Comparison of ENCODE assay signal across 29 cellular contexts in genomic region chr2:98903064-98903355, GRCh38. TPM values are rescaled to one million over a fixed set of nuclear protein-coding genes. Genes with fewer than 3 reads are reported as not detected.
"Had no signal": no experiment of that assay in that cellular context is flagged by ENCODE, and none has a peak within 500 bp of the region (broad histone marks: within the 10 kb centered on the region; RNA-seq: fewer than 3 reads in every experiment).

No MANE protein-coding gene starts in this region.

- H3K36me3 ChIP-seq: adrenal gland, cardiac muscle cell, colonic mucosa, left ventricle myocardium inferior, sigmoid colon, thoracic aorta had no signal

- H3K4me1 Mint-ChIP-seq: activated B cell treated with CpG ODN at 0.5 μM for 24 hours; activated naive CD8-positive, alpha-beta T cell treated with anti-CD3 and anti-CD28 coated beads for 36 hours; stimulated activated effector memory CD8-positive, alpha-beta T cell treated with anti-CD3 and anti-CD28 coated beads, Interleukin-12 subunit alpha, Interleukin-12 subunit beta, amount 100 ng/mL, for 72 hours had no signal

- H3K36me3 Mint-ChIP-seq: activated naive CD8-positive, alpha-beta T cell treated with anti-CD3 and anti-CD28 coated beads for 36 hours; stimulated activated effector memory CD8-positive, alpha-beta T cell treated with anti-CD3 and anti-CD28 coated beads, Interleukin-12 subunit alpha, Interleukin-12 subunit beta, amount 100 ng/mL, for 72 hours had no signal

- DNase-seq: activated B cell treated with CpG ODN at 0.5 μM for 24 hours; activated CD4-positive, alpha-beta T cell treated with anti-CD3 and anti-CD28 coated beads, Interleukin-2, amount 50 U/mL, for 1 hour; activated CD8-positive, alpha-beta T cell treated with anti-CD3 and anti-CD28 coated beads for 36 hours; activated naive CD4-positive, alpha-beta T cell treated with anti-CD3 and anti-CD28 coated beads for 36 hours; activated naive CD8-positive, alpha-beta T cell treated with anti-CD3 and anti-CD28 coated beads for 36 hours; aorta; body of pancreas; cerebellar nuclear complex; colonic mucosa; effector CD8-positive, alpha-beta T cell; foreskin fibroblast; hippocampal formation; left ventricle myocardium inferior; occipital lobe; retina; sigmoid colon; small intestine; stimulated activated CD4-positive, alpha-beta T cell treated with anti-CD3 and anti-CD28 coated beads, Interleukin-4, amount 100 ng/mL, for 24 hours; T-helper 1 cell; trophoblast cell had no signal

- H3K9me3 Mint-ChIP-seq: activated CD8-positive, alpha-beta T cell treated with anti-CD3 and anti-CD28 coated beads for 36 hours; activated naive CD4-positive, alpha-beta T cell treated with anti-CD3 and anti-CD28 coated beads for 36 hours; activated naive CD8-positive, alpha-beta T cell treated with anti-CD3 and anti-CD28 coated beads for 36 hours; neural crest cell; stimulated activated effector memory CD8-positive, alpha-beta T cell treated with anti-CD3 and anti-CD28 coated beads, Interleukin-12 subunit alpha, Interleukin-12 subunit beta, amount 100 ng/mL, for 72 hours; stimulated activated naive CD8-positive, alpha-beta T cell treated with anti-CD3 and anti-CD28 coated beads, Interleukin-15, Interleukin-2, amounts not matched to agents 100 ng/mL and 50 ng/mL, for 24 hours; T-helper 2 cell treated with Interferon-gamma antibody and Interleukin-4, amounts not matched to agents 5 μg/mL and 100 μg/mL, for 36 hours had no signal

- H3K4me1 ChIP-seq: adrenal gland, colonic mucosa, left ventricle myocardium inferior, sigmoid colon had no signal

- H3K4me3 ChIP-seq: adrenal gland, body of pancreas, cardiac muscle cell, colonic mucosa, left ventricle myocardium inferior, lung, sigmoid colon, thoracic aorta had no signal

- H3K27ac Mint-ChIP-seq: activated B cell treated with CpG ODN at 0.5 μM for 24 hours; activated CD8-positive, alpha-beta T cell treated with anti-CD3 and anti-CD28 coated beads for 36 hours; activated naive CD4-positive, alpha-beta T cell treated with anti-CD3 and anti-CD28 coated beads for 36 hours; activated naive CD8-positive, alpha-beta T cell treated with anti-CD3 and anti-CD28 coated beads for 36 hours; stimulated activated effector memory CD8-positive, alpha-beta T cell treated with anti-CD3 and anti-CD28 coated beads, Interleukin-12 subunit alpha, Interleukin-12 subunit beta, amount 100 ng/mL, for 72 hours; stimulated activated naive CD8-positive, alpha-beta T cell treated with anti-CD3 and anti-CD28 coated beads, Interleukin-15, Interleukin-2, amounts not matched to agents 100 ng/mL and 50 ng/mL, for 24 hours; T-helper 2 cell treated with Interferon-gamma antibody and Interleukin-4, amounts not matched to agents 5 μg/mL and 100 μg/mL, for 36 hours had no signal

- H3K27ac ChIP-seq: adrenal gland, body of pancreas, cardiac muscle cell, colonic mucosa, left ventricle myocardium inferior, sigmoid colon, thoracic aorta had no signal

- H3K9me3 ChIP-seq: adrenal gland, body of pancreas, colonic mucosa, left ventricle myocardium inferior, sigmoid colon, thoracic aorta had no signal

- ATAC-seq: activated CD8-positive, alpha-beta T cell treated with anti-CD3 and anti-CD28 coated beads for 36 hours; body of pancreas; naive thymus-derived CD4-positive, alpha-beta T cell; stimulated activated effector memory CD8-positive, alpha-beta T cell treated with anti-CD3 and anti-CD28 coated beads, Interleukin-12 subunit alpha, Interleukin-12 subunit beta, amount 100 ng/mL, for 72 hours had no signal

- H3K27me3 Mint-ChIP-seq: activated naive CD8-positive, alpha-beta T cell treated with anti-CD3 and anti-CD28 coated beads for 36 hours had no signal

- H3K4me3 Mint-ChIP-seq: activated B cell treated with CpG ODN at 0.5 μM for 24 hours; activated CD8-positive, alpha-beta T cell treated with anti-CD3 and anti-CD28 coated beads for 36 hours; activated naive CD4-positive, alpha-beta T cell treated with anti-CD3 and anti-CD28 coated beads for 36 hours; activated naive CD8-positive, alpha-beta T cell treated with anti-CD3 and anti-CD28 coated beads for 36 hours; naive thymus-derived CD4-positive, alpha-beta T cell; neural crest cell; stimulated activated effector memory CD8-positive, alpha-beta T cell treated with anti-CD3 and anti-CD28 coated beads, Interleukin-12 subunit alpha, Interleukin-12 subunit beta, amount 100 ng/mL, for 72 hours; stimulated activated naive CD8-positive, alpha-beta T cell treated with anti-CD3 and anti-CD28 coated beads, Interleukin-15, Interleukin-2, amounts not matched to agents 100 ng/mL and 50 ng/mL, for 24 hours; T-helper 2 cell treated with Interferon-gamma antibody and Interleukin-4, amounts not matched to agents 5 μg/mL and 100 μg/mL, for 36 hours had no signal

- H3K27me3 ChIP-seq: adrenal gland, body of pancreas, cardiac muscle cell, colonic mucosa, sigmoid colon had no signal

RNA-seq across cellular contexts. Expression of gene CRACDL, which starts 33.0 kb away (rescaled TPM):
- total RNA-seq: activated B cell treated with CpG ODN at 0.5 μM for 24 hours had no signal
